ENCODE assay signal across 8 cellular contexts in the genomic region with DNA sequence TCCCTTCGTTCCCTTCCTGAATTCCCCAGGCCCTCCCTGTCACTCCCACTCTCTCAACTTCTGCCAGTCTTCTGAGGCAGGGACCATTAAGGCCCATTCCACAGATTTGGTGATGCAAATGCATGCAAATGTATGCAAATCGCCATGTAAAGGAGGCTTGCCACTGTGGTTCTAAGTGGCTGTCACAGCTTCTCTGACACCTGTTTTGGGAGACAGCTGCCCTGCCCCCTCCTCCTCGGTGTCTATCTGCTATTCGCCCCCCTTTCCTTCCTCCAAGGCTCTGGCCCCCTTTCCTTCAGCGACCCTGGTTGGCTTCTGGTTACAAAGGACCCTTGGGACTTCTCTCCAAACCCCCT. TPM values are rescaled to one million over a fixed set of nuclear protein-coding genes. Genes with fewer than 3 reads are reported as not detected.
DNase-seq lines count a peak whose midpoint lies in the region; ATAC-seq and TF ChIP-seq lines count a peak whose summit lies in the region.

No MANE protein-coding gene starts in this region.

- no peaks in the 10 kb centered on the region for H4K20me1 ChIP-seq in H9 (ENCODE audit: control insufficient read depth, insufficient read depth, insufficient read length)

- no peak overlapping the region for H2BK15ac ChIP-seq in H9 (ENCODE audit: low read depth, low read length)

- H3K36me3 Mint-ChIP-seq in H9 (ENCODE audit: insufficient read depth in 1 of 3, low read depth in 3 of 3), result no peaks in the 10 kb centered on the region

- H3K56ac ChIP-seq in H9 (ENCODE audit: insufficient read length, low read depth, low read length), result no peak overlapping the region

- H4K91ac ChIP-seq in H9 (ENCODE audit: insufficient read length, low read depth, low read length), result no peak overlapping the region

- no peak overlapping the region for H2AFZ ChIP-seq in H9 (ENCODE audit: low read length)

- no peak overlapping the region for H2BK12ac ChIP-seq in H9 (ENCODE audit: insufficient read length, low read depth, low read length)

- no peak overlapping the region for H3K27ac Mint-ChIP-seq in H9

- H3K4me1 Mint-ChIP-seq in H9, result peaks cover 31 to 38% of the 10 kb centered on the region in 2 experiments

- no peaks in the 10 kb centered on the region for H3K9me3 ChIP-seq in H9 (ENCODE audit: control insufficient read depth, low read depth, low read length)
- no peaks in the 10 kb centered on the region for H3K9me3 ChIP-seq in SK-N-MC (ENCODE audit: low read depth, low read length)
- no peaks in the 10 kb centered on the region for H3K9me3 ChIP-seq in psoas muscle

- TF ChIP-seq CTCF in H9 (conservative IDR thresholded peaks at IDR 0.05) (no peak), epithelial cell of proximal tubule (conservative IDR thresholded peaks at IDR 0.05; ENCODE audit: low read depth, low read length) (no peak), psoas muscle (IDR thresholded peaks at IDR 0.05) (no peak)

- H3K27me3 Mint-ChIP-seq in H9 (ENCODE audit: low read depth), result peaks cover 31% of the 10 kb centered on the region

- no peak overlapping the region for H3K4ac ChIP-seq in H9 (ENCODE audit: low read depth, low read length)

- H3K4me3 ChIP-seq in SK-N-MC, result peak overlapping the region; percentile 54
- H3K4me3 ChIP-seq in epithelial cell of proximal tubule (ENCODE audit: low read depth, low read length), result peak overlapping the region; percentile 47
- peak overlapping the region; percentile 53 for H3K4me3 ChIP-seq in psoas muscle

- no peaks in the 10 kb centered on the region for H3K79me1 ChIP-seq in H9 (ENCODE audit: insufficient read depth, low read depth, low read length, poor library complexity, severe bottlenecking)

- H3K79me2 ChIP-seq in H9 (ENCODE audit: insufficient read depth, low read length), result no peaks in the 10 kb centered on the region

- peak overlapping the region; percentile 37 for H3K4me2 ChIP-seq in H9 (ENCODE audit: insufficient read depth, insufficient read length, low read length)

- no peak overlapping the region for H3K18ac ChIP-seq in H9 (ENCODE audit: insufficient read length, low read depth, low read length)

- H3K4me1 ChIP-seq in H9 (ENCODE audit: insufficient read depth, low read length) (peaks cover 7% of the 10 kb centered on the region), psoas muscle (peaks cover 4% of the 10 kb centered on the region)

- no peak overlapping the region for H2BK120ac ChIP-seq in H9 (ENCODE audit: low read depth, low read length, poor library complexity, severe bottlenecking)

- no peak overlapping the region for H3K23ac ChIP-seq in H9 (ENCODE audit: insufficient read length, low read depth, low read length)

- H4K5ac ChIP-seq in H9 (ENCODE audit: insufficient read length, low read depth, low read length), result no peak overlapping the region

- H3K4me3 Mint-ChIP-seq in H9, result peak overlapping the region; percentile 72 to 78

- H3K9ac ChIP-seq in H9 (ENCODE audit: extremely low read depth, insufficient read length, low read length) (no peak overlapping the region), SK-N-MC (ENCODE audit: insufficient read length) (no peak overlapping the region)

- no peaks in the 10 kb centered on the region for H3K23me2 ChIP-seq in H9 (ENCODE audit: insufficient read length, low read depth, low read length, poor library complexity, severe bottlenecking)

- no peak for DNase-seq in H9
- DNase-seq in SK-N-MC (ENCODE audit: low read depth, low spot score), result no peak
- DNase-seq in epithelial cell of proximal tubule (ENCODE audit: low read depth), result no peak
- DNase-seq in psoas muscle, result no peak
- no peak for DNase-seq in NCI-H2196 (lab: John Stamatoyannopoulos, UW; ENCODE audit: unreplicated experiment)
- no peak for DNase-seq in NCI-H1048 (lab: John Stamatoyannopoulos, UW)

- H3K27ac ChIP-seq in H9 (ENCODE audit: insufficient read length, low read depth, low read length) (no peak overlapping the region), SK-N-MC (no peak overlapping the region), psoas muscle (no peak overlapping the region)

- H2AK5ac ChIP-seq in H9 (ENCODE audit: insufficient read length, low read length), result no peak overlapping the region

- H4K8ac ChIP-seq in H9 (replicated peaks; ENCODE audit: insufficient read length, low read depth, low read length), result no peak overlapping the region

- H3K14ac ChIP-seq in H9 (ENCODE audit: insufficient read depth, low read length), result no peak overlapping the region

- H3K36me3 ChIP-seq in SK-N-MC (ENCODE audit: insufficient read depth, low read length), result no peaks in the 10 kb centered on the region
- no peaks in the 10 kb centered on the region for H3K36me3 ChIP-seq in psoas muscle (ENCODE audit: insufficient read depth in 1 of 2, low read depth in 1 of 2)

- intact Hi-C loops in psoas muscle (cut with DNase I), result loop anchor here (1.0 to 2.0 kb wide), 3 partner anchors 186 to 268 kb away; a partner anchor contains a TSS

- ATAC-seq in psoas muscle (no peak), GM19328 (IDR thresholded peaks at IDR 0.05; ENCODE audit: unreplicated experiment) (no peak), GM19452 (IDR thresholded peaks at IDR 0.05; ENCODE audit: unreplicated experiment) (no peak)

- no peak overlapping the region for H2BK5ac ChIP-seq in H9 (ENCODE audit: insufficient read length, low read length)

- H3K27me3 ChIP-seq in H9 (ENCODE audit: insufficient read depth, low read length), result no peaks in the 10 kb centered on the region
- peaks cover 0 to 11% (median 2%) of the 10 kb centered on the region in 3 donors for H3K27me3 ChIP-seq in psoas muscle (ENCODE audit: insufficient read depth in 3 of 3, low read length in 2 of 3)

- WGBS in H9 (ENCODE audit: extremely low coverage, insufficient read length, low lambda C conversion rate), result no CpG with 5 or more reads among the region's 5 CpGs
- 22 to 32% (median 29%) methylated on average over 5 of the region's 5 CpGs for WGBS in psoas muscle, 3 donors

- H3K9me3 Mint-ChIP-seq in H9, result no peaks in the 10 kb centered on the region

- no peak overlapping the region for H3T11ph ChIP-seq in H9 (ENCODE audit: low read length)

- H2BK20ac ChIP-seq in H9 (ENCODE audit: low read depth, low read length, poor library complexity, severe bottlenecking), result no peak overlapping the region

RNA-seq across cellular contexts. Expression of a gene that starts 10.5 kb away (rescaled TPM):
- total RNA-seq in H9 (2021) (27.3 and 27.6 TPM in 2 replicates), epithelial cell of proximal tubule (7.1 and 11.3 TPM in 2 replicates), psoas muscle (1 to 10 TPM; 5.2 to 10.0 (median 5.4) TPM)
- polyA plus RNA-seq in psoas muscle, result 1 to 10 TPM; 2.4 to 4.5 (median 2.5) TPM

RNA-seq across cellular contexts. Expression of a gene that starts 41.3 kb away (rescaled TPM):
- total RNA-seq in H9 (2021), result 23.1 and 23.4 TPM in 2 replicates
- total RNA-seq in epithelial cell of proximal tubule, result 15.7 and 43.1 TPM in 2 replicates
- total RNA-seq in psoas muscle, result 1 to 10 TPM; 1.3 to 2.4 (median 2.1) TPM
- 1 to 10 TPM; 1.3 to 1.4 (median 1.4) TPM for polyA plus RNA-seq in psoas muscle

RNA-seq across cellular contexts. Expression of a gene that starts 55.7 kb away (rescaled TPM):
- total RNA-seq in H9 (2021), result 9.8 and 11.1 TPM in 2 replicates
- total RNA-seq in epithelial cell of proximal tubule, result 3.3 and 10.3 TPM in 2 replicates
- total RNA-seq in psoas muscle, result under 1 TPM in 3 of 4 donors, not detected in 1; 0.11 to 0.66 (median 0.61) TPM
- polyA plus RNA-seq in psoas muscle, result 1 to 10 TPM in 1 of 3 donors, under 1 TPM in 2; 0.31 to 1.5 (median 0.63) TPM

RNA-seq across cellular contexts. Expression of a gene that starts 55.9 kb away (rescaled TPM):
- total RNA-seq in H9 (2021), result 98.3 and 98.5 TPM in 2 replicates
- total RNA-seq in epithelial cell of proximal tubule, result 55.2 and 64.8 TPM in 2 replicates
- total RNA-seq in psoas muscle, result 10 to 100 TPM; 16.9 to 34.1 (median 27.1) TPM
- 10 to 100 TPM; 30.1 to 41.3 (median 34.7) TPM for polyA plus RNA-seq in psoas muscle
